ENCODE assay signal across 33 cellular contexts in genomic region chr4:111113591-111113990, GRCh38.
"Had no signal": no experiment of that assay in that cellular context is flagged by ENCODE, and none has a peak within 500 bp of the region (broad histone marks: within the 10 kb centered on the region; RNA-seq: fewer than 3 reads in every experiment).

No MANE protein-coding gene starts in this region.

- H3K4me1 Mint-ChIP-seq: activated B cell treated with CpG ODN at 0.5 μM for 24 hours; activated CD8-positive, alpha-beta memory T cell treated with anti-CD3 and anti-CD28 coated beads, Interleukin-2, amount 10 ng/mL, durations not matched to agents 7 days and 5 days; brain; endodermal cell; T-helper 17 cell had no signal

- H3K27ac Mint-ChIP-seq: activated B cell treated with CpG ODN at 0.5 μM for 24 hours; activated CD8-positive, alpha-beta memory T cell treated with anti-CD3 and anti-CD28 coated beads, Interleukin-2, amount 10 ng/mL, durations not matched to agents 7 days and 5 days; activated CD8-positive, alpha-beta T cell treated with anti-CD3 and anti-CD28 coated beads for 36 hours; activated naive CD8-positive, alpha-beta T cell; activated T-cell treated with anti-CD3 and anti-CD28 coated beads, Interleukin-2, amount 50 U/mL, for 72 hours; brain; endodermal cell; T-helper 17 cell; T-helper 2 cell treated with Interferon-gamma antibody and Interleukin-4, amounts not matched to agents 5 μg/mL and 100 μg/mL, for 36 hours had no signal

- H3K4me1 ChIP-seq: breast epithelium, colonic mucosa, gastrocnemius medialis had no signal

- H3K4me3 ChIP-seq: breast epithelium, cardiac muscle cell, colonic mucosa, gastrocnemius medialis had no signal

- H3K36me3 ChIP-seq: breast epithelium, cardiac muscle cell, colonic mucosa, gastrocnemius medialis, WERI-Rb-1 had no signal

- H3K4me3 Mint-ChIP-seq: activated B cell treated with CpG ODN at 0.5 μM for 24 hours; activated CD8-positive, alpha-beta memory T cell treated with anti-CD3 and anti-CD28 coated beads, Interleukin-2, amount 10 ng/mL, durations not matched to agents 7 days and 5 days; activated CD8-positive, alpha-beta T cell treated with anti-CD3 and anti-CD28 coated beads for 36 hours; activated naive CD8-positive, alpha-beta T cell; activated T-cell treated with anti-CD3 and anti-CD28 coated beads, Interleukin-2, amount 50 U/mL, for 72 hours; brain; endodermal cell; T-helper 17 cell; T-helper 2 cell treated with Interferon-gamma antibody and Interleukin-4, amounts not matched to agents 5 μg/mL and 100 μg/mL, for 36 hours had no signal

- H3K27ac ChIP-seq: breast epithelium, cardiac muscle cell, colonic mucosa, gastrocnemius medialis, WERI-Rb-1 had no signal

- H3K36me3 Mint-ChIP-seq: activated CD8-positive, alpha-beta memory T cell treated with anti-CD3 and anti-CD28 coated beads, Interleukin-2, amount 10 ng/mL, durations not matched to agents 7 days and 5 days; activated naive CD8-positive, alpha-beta T cell; brain had no signal

- H3K9me3 Mint-ChIP-seq: activated B cell treated with CpG ODN at 0.5 μM for 24 hours; activated CD8-positive, alpha-beta T cell treated with anti-CD3 and anti-CD28 coated beads for 36 hours; brain; endodermal cell; T-helper 2 cell treated with Interferon-gamma antibody and Interleukin-4, amounts not matched to agents 5 μg/mL and 100 μg/mL, for 36 hours had no signal

- DNase-seq: activated B cell treated with CpG ODN at 0.5 μM for 24 hours; activated CD4-positive, alpha-beta T cell treated with anti-CD3 and anti-CD28 coated beads for 48 hours; activated CD4-positive, alpha-beta T cell treated with anti-CD3 and anti-CD28 coated beads, Interleukin-2, amount 50 U/mL, for 1 hour; activated CD4-positive, alpha-beta T cell treated with anti-CD3 and anti-CD28 coated beads, Interleukin-2, amount 50 U/mL, for 48 hours; activated CD8-positive, alpha-beta memory T cell treated with anti-CD3 and anti-CD28 coated beads, Interleukin-2, amount 10 ng/mL, durations not matched to agents 7 days and 5 days; activated CD8-positive, alpha-beta memory T cell treated with anti-CD3 and anti-CD28 coated beads, Interleukin-2, amount 50 U/mL, for 4 hours; activated CD8-positive, alpha-beta T cell treated with anti-CD3 and anti-CD28 coated beads for 36 hours; activated gamma-delta T cell; activated naive CD4-positive, alpha-beta T cell treated with anti-CD3 and anti-CD28 coated beads, Interleukin-2, amount 50 U/mL, for 16 hours; activated naive CD4-positive, alpha-beta T cell treated with Interleukin-2 at 50 U/mL for 16 hours; activated T-cell treated with anti-CD3 and anti-CD28 coated beads, Interleukin-2, amount 50 U/mL, for 1 hour; activated T-cell treated with anti-CD3 and anti-CD28 coated beads, Interleukin-2, amount 50 U/mL, for 72 hours; amygdala; aorta; central memory CD4-positive, alpha-beta T cell; cerebellar nuclear complex; colonic mucosa; effector memory CD4-positive, alpha-beta T cell; endodermal cell; foreskin fibroblast; gastrocnemius medialis; glutamatergic neuron; T-helper 1 cell; T-helper 17 cell; T1000; WERI-Rb-1 had no signal

- H3K27me3 Mint-ChIP-seq: activated B cell treated with CpG ODN at 0.5 μM for 24 hours; activated CD8-positive, alpha-beta memory T cell treated with anti-CD3 and anti-CD28 coated beads, Interleukin-2, amount 10 ng/mL, durations not matched to agents 7 days and 5 days; activated CD8-positive, alpha-beta T cell treated with anti-CD3 and anti-CD28 coated beads for 36 hours; activated naive CD8-positive, alpha-beta T cell; brain; T-helper 17 cell had no signal

- H3K9me3 ChIP-seq: breast epithelium, colonic mucosa, gastrocnemius medialis had no signal

- ATAC-seq: activated CD4-positive, CD25-positive, alpha-beta regulatory T cell treated with anti-CD3 and anti-CD28 coated beads, Interleukin-2, amount 50 U/mL, for 24 hours; activated CD8-positive, alpha-beta memory T cell treated with anti-CD3 and anti-CD28 coated beads, Interleukin-2, amount 10 ng/mL, durations not matched to agents 7 days and 5 days; activated CD8-positive, alpha-beta T cell treated with anti-CD3 and anti-CD28 coated beads for 36 hours; activated T-cell treated with anti-CD3 and anti-CD28 coated beads, Interleukin-2, amount 50 U/mL, for 72 hours; esophagus mucosa; gastrocnemius medialis; T-helper 17 cell had no signal

- H3K27me3 ChIP-seq: breast epithelium, cardiac muscle cell, colonic mucosa, gastrocnemius medialis had no signal
